In the genomic region with DNA sequence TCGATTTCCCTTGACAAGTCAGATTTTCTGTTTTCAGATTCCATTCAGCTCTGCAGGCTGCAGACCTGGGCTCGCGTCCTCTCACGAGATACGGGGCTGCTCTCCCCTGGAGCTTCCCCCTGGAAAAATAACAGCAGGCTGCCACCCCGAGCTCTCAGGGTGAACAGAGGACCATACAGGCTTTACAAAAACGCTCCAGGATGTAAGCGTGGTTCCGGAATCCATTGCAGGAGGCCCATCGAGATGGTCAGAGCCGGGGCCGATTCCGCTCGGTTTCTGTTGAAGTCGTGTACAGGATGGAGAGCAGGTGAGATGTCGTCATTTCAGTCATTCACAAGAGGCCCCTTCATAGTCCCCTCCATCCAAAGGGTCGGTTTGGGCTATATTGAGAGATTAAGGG, we compare ENCODE assay signal across 30 cellular contexts.
"Had no signal": no experiment of that assay in that cellular context is flagged by ENCODE, and none has a peak within 500 bp of the region (broad histone marks: within the 10 kb centered on the region; RNA-seq: fewer than 3 reads in every experiment).

No MANE protein-coding gene starts in this region.

- H3K27ac ChIP-seq: ascending aorta, body of pancreas, brain microvascular endothelial cell, breast epithelium, cardiac muscle cell had no signal

- H3K4me1 ChIP-seq: adrenal gland, ascending aorta, body of pancreas, breast epithelium had no signal

- DNase-seq: activated effector memory CD4-positive, alpha-beta T cell treated with Interleukin-2 at 50 U/mL for 16 hours; activated gamma-delta T cell; activated gamma-delta T cell treated with Interleukin-2 at 50 U/mL for 16 hours; activated naive CD4-positive, alpha-beta T cell; activated naive CD4-positive, alpha-beta T cell treated with anti-CD3 and anti-CD28 coated beads for 36 hours; activated naive CD4-positive, alpha-beta T cell treated with anti-CD3 and anti-CD28 coated beads, Interleukin-2, amount 10 ng/mL, durations not matched to agents 7 days and 5 days; activated naive CD4-positive, alpha-beta T cell treated with anti-CD3 and anti-CD28 coated beads, Interleukin-2, amount 50 U/mL, for 16 hours; activated naive CD4-positive, alpha-beta T cell treated with Interleukin-2 at 50 U/mL for 16 hours; activated naive CD8-positive, alpha-beta T cell treated with anti-CD3 and anti-CD28 coated beads for 36 hours; activated naive CD8-positive, alpha-beta T cell treated with anti-CD3 and anti-CD28 coated beads, Interleukin-2, amount 10 ng/mL, durations not matched to agents 7 days and 5 days; activated naive CD8-positive, alpha-beta T cell treated with anti-CD3 and anti-CD28 coated beads, Interleukin-2, amount 50 U/mL, for 24 hours; activated T-cell treated with anti-CD3 and anti-CD28 coated beads for 4 hours; activated T-cell treated with anti-CD3 and anti-CD28 coated beads, Interleukin-2, amount 50 U/mL, for 1 hour; activated T-cell treated with anti-CD3 and anti-CD28 coated beads, Interleukin-2, amount 50 U/mL, for 24 hours; activated T-cell treated with anti-CD3 and anti-CD28 coated beads, Interleukin-2, amount 50 U/mL, for 4 hours; activated T-cell treated with anti-CD3 and anti-CD28 coated beads, Interleukin-2, amount 50 U/mL, for 48 hours; activated T-cell treated with anti-CD3 and anti-CD28 coated beads, Interleukin-2, amount 50 U/mL, for 72 hours; amniotic stem cell; amygdala; anterior cingulate cortex; body of pancreas; brain microvascular endothelial cell; central memory CD4-positive, alpha-beta T cell; cerebellar nuclear complex had no signal

- ATAC-seq: activated naive CD4-positive, alpha-beta T cell treated with anti-CD3 and anti-CD28 coated beads, Interleukin-2, amount 50 U/mL, for 72 hours; activated naive CD8-positive, alpha-beta T cell treated with anti-CD3 and anti-CD28 coated beads, Interleukin-2, amount 50 U/mL, for 24 hours; activated T-cell treated with anti-CD3 and anti-CD28 coated beads, Interleukin-2, amount 50 U/mL, for 4 hours; activated T-cell treated with anti-CD3 and anti-CD28 coated beads, Interleukin-2, amount 50 U/mL, for 72 hours; activated T-helper 17 cell treated with anti-CD3 and anti-CD28 coated beads, Interleukin-2, amount 50 U/mL, for 72 hours; body of pancreas had no signal

- H3K9me3 ChIP-seq: adrenal gland, ascending aorta, body of pancreas, breast epithelium had no signal

- H3K4me3 ChIP-seq: adrenal gland, ascending aorta, body of pancreas, breast epithelium, cardiac muscle cell had no signal

- H3K36me3 ChIP-seq: adrenal gland, ascending aorta, brain microvascular endothelial cell, breast epithelium, cardiac muscle cell had no signal

- H3K27me3 ChIP-seq: adrenal gland, ascending aorta, body of pancreas, brain microvascular endothelial cell, cardiac muscle cell had no signal
